Comparison of ENCODE assay signal across 10 cellular contexts in the genomic region with DNA sequence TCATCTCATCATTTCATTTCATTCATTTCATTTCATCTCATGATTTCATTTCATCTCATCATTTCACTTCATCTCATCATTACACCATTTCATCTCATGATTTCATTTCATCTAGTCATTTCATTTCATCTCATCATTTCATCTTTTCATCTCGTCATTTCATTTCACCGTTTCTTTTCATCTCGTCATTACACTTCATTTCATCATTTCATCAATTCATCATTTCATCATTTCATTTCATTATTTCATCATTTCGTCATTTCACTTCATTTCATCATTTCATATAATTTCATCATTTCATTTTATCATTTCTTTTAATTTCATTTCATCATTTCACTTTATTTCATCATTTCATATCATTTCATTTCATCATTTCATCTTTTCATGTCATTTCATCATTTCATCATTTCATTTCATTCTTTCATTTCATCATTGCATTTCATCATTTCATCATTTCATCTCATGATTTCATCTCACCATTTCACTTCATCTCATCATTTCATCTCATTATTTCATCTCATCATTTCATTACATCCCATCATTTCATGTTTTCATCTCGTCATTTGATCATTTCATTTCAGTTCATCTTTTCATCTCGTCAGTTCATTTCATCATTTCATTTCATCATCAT. TPM values are rescaled to one million over a fixed set of nuclear protein-coding genes. Genes with fewer than 3 reads are reported as not detected.
DNase-seq lines count a peak whose midpoint lies in the region; ATAC-seq, FAIRE-seq and TF ChIP-seq lines count a peak whose summit lies in the region.
"Not testable (repeated sequence)": the region's sequence is repeated elsewhere in the genome, so short reads cannot be mapped to it uniquely, and the experiment has no call there.
"Had no signal": no experiment of that assay in that cellular context is flagged by ENCODE, and none has a peak within 500 bp of the region (broad histone marks: within the 10 kb centered on the region; RNA-seq: fewer than 3 reads in every experiment).

No MANE protein-coding gene starts in this region.

- H3K27ac Mint-ChIP-seq in activated CD4-positive, alpha-beta T cell treated with anti-CD3 and anti-CD28 coated beads for 36 hours = peak overlapping the region; percentile 39
- peak overlapping the region; percentile 73 for H3K27ac Mint-ChIP-seq in activated naive CD8-positive, alpha-beta T cell treated with anti-CD3 and anti-CD28 coated beads, Interleukin-2, amount 50 U/mL, for 24 hours
- H3K27ac Mint-ChIP-seq in progenitor cell of endocrine pancreas = peak overlapping the region; percentile 75

- POLR2A ChIA-PET in activated CD4-positive, alpha-beta T cell treated with anti-CD3 and anti-CD28 coated beads for 36 hours (lab: Charles Lee) = not testable (repeated sequence)

- peak; percentile 48 for FAIRE-seq in endometrium (lab: Jason Lieb, UNC)

- TF ChIP-seq CTCF in progenitor cell of endocrine pancreas (IDR thresholded peaks at IDR 0.05; ENCODE audit: unreplicated experiment) = not testable (repeated sequence)

- H3K36me3 Mint-ChIP-seq in activated CD4-positive, alpha-beta T cell treated with anti-CD3 and anti-CD28 coated beads for 36 hours (ENCODE audit: low read depth); activated T-cell treated with anti-CD3 and anti-CD28 coated beads, Interleukin-2, amount 50 U/mL, for 4 hours (ENCODE audit: insufficient read depth); activated naive CD8-positive, alpha-beta T cell treated with anti-CD3 and anti-CD28 coated beads, Interleukin-2, amount 50 U/mL, for 24 hours (ENCODE audit: low read depth); progenitor cell of endocrine pancreas (ENCODE audit: insufficient read depth): not testable (repeated sequence)

- not testable (repeated sequence) for H3K4me3 Mint-ChIP-seq in activated CD4-positive, alpha-beta T cell treated with anti-CD3 and anti-CD28 coated beads for 36 hours; activated naive CD8-positive, alpha-beta T cell treated with anti-CD3 and anti-CD28 coated beads, Interleukin-2, amount 50 U/mL, for 24 hours; progenitor cell of endocrine pancreas (ENCODE audit: low read depth)
- H3K4me3 Mint-ChIP-seq in activated T-cell treated with anti-CD3 and anti-CD28 coated beads, Interleukin-2, amount 50 U/mL, for 4 hours = peak overlapping the region; percentile 0

- CTCF ChIA-PET in activated CD4-positive, alpha-beta T cell treated with anti-CD3 and anti-CD28 coated beads for 36 hours (lab: Charles Lee) = not testable (repeated sequence)

- not testable (repeated sequence) for H3K4me1 Mint-ChIP-seq in activated CD4-positive, alpha-beta T cell treated with anti-CD3 and anti-CD28 coated beads for 36 hours; activated T-cell treated with anti-CD3 and anti-CD28 coated beads, Interleukin-2, amount 50 U/mL, for 4 hours (ENCODE audit: low read depth); activated naive CD8-positive, alpha-beta T cell treated with anti-CD3 and anti-CD28 coated beads, Interleukin-2, amount 50 U/mL, for 24 hours; progenitor cell of endocrine pancreas (ENCODE audit: low read depth)

- H3K27me3 Mint-ChIP-seq in activated CD4-positive, alpha-beta T cell treated with anti-CD3 and anti-CD28 coated beads for 36 hours; activated T-cell treated with anti-CD3 and anti-CD28 coated beads, Interleukin-2, amount 50 U/mL, for 4 hours (ENCODE audit: low read depth); activated naive CD8-positive, alpha-beta T cell treated with anti-CD3 and anti-CD28 coated beads, Interleukin-2, amount 50 U/mL, for 24 hours; progenitor cell of endocrine pancreas: not testable (repeated sequence)

- peak; percentile 0 for DNase-seq in HT-29 (ENCODE audit: low spot score)
- not testable (repeated sequence) for DNase-seq in activated CD4-positive, alpha-beta T cell treated with anti-CD3 and anti-CD28 coated beads for 36 hours; activated T-cell treated with anti-CD3 and anti-CD28 coated beads, Interleukin-2, amount 50 U/mL, for 4 hours; activated naive CD8-positive, alpha-beta T cell treated with anti-CD3 and anti-CD28 coated beads, Interleukin-2, amount 50 U/mL, for 24 hours; progenitor cell of endocrine pancreas (ENCODE audit: low spot score, unreplicated experiment)

- H3K9me3 Mint-ChIP-seq in activated CD4-positive, alpha-beta T cell treated with anti-CD3 and anti-CD28 coated beads for 36 hours (ENCODE audit: low read depth) = peaks cover 15% of the 10 kb centered on the region
- peaks cover 13% of the 10 kb centered on the region for H3K9me3 Mint-ChIP-seq in activated T-cell treated with anti-CD3 and anti-CD28 coated beads, Interleukin-2, amount 50 U/mL, for 4 hours
- H3K9me3 Mint-ChIP-seq in activated naive CD8-positive, alpha-beta T cell treated with anti-CD3 and anti-CD28 coated beads, Interleukin-2, amount 50 U/mL, for 24 hours = peaks cover 17% of the 10 kb centered on the region
- H3K9me3 Mint-ChIP-seq in progenitor cell of endocrine pancreas (ENCODE audit: low read depth) = peaks cover 21% of the 10 kb centered on the region

- intact Hi-C loops in activated CD4-positive, alpha-beta T cell treated with anti-CD3 and anti-CD28 coated beads for 36 hours (cut with DNase I, micrococcal nuclease) = not testable (repeated sequence)

- not testable (repeated sequence) for ATAC-seq in activated CD4-positive, alpha-beta T cell treated with anti-CD3 and anti-CD28 coated beads for 36 hours; activated T-cell treated with anti-CD3 and anti-CD28 coated beads, Interleukin-2, amount 50 U/mL, for 4 hours; activated naive CD8-positive, alpha-beta T cell treated with anti-CD3 and anti-CD28 coated beads, Interleukin-2, amount 50 U/mL, for 24 hours

RNA-seq across cellular contexts. Expression of a gene that starts 30.6 kb away (rescaled TPM):
- total RNA-seq in HT-29 (2014; rRNA removed; shearing (Covaris generic)) = not detected in 2 replicates
- under 1 TPM in 1 of 2 experiments, not detected in 1; 0.83 TPM for total RNA-seq in activated CD4-positive, alpha-beta T cell treated with anti-CD3 and anti-CD28 coated beads for 36 hours
- total RNA-seq in activated T-cell treated with anti-CD3 and anti-CD28 coated beads, Interleukin-2, amount 50 U/mL, for 4 hours = not detected
- not detected in 2 replicates for total RNA-seq in progenitor cell of endocrine pancreas
- total RNA-seq: B cell; CD4-positive, alpha-beta T cell; GM23248; IMR-90 had no signal
